In the genomic region with DNA sequence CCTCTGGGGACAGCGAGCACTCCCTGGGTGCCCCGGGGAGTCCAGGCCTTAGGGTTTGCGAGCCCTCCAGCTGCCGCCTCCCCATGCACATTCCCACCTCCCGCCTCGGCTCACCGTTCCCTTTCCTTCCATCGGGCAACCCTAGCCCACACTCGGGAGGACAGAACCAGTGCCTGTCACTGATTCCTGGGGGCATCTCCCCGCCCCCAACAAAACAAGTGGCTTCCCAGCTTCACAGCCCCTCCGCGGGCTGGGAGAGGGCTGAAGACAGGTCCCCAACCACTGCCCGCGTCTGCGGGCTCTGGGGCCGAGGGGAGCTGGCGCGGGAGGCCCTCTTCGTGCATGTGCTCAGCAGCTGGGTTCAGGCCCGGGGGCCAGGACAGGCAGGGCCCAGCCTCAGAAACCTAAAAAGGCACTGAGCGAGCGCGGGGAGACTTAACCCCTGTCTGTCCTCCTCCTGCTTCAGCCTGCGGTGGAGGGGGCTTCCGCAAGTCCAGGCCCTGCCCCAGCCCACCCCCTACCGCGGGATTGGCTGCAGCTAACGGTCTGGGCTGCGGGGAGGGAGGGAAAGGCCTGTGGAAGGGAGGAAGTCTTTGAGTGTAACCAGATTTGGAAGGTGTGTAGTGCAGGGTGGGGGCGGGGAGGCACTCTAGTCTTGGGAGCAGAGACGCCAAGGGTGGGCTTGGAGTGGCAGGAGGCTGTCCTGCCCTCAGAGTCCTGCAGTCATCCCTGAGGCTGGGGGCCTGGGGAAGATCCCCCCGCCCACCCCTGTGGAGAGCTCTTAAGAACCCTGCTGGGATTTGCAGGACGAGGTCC, we compare ENCODE assay signal across 9 cellular contexts. TPM values are rescaled to one million over a fixed set of nuclear protein-coding genes. Genes with fewer than 3 reads are reported as not detected.
DNase-seq lines count a peak whose midpoint lies in the region; ATAC-seq and TF ChIP-seq lines count a peak whose summit lies in the region.
"Had no signal": no experiment of that assay in that cellular context is flagged by ENCODE, and none has a peak within 500 bp of the region (broad histone marks: within the 10 kb centered on the region; RNA-seq: fewer than 3 reads in every experiment).

No MANE protein-coding gene starts in this region.

- TF ChIP-seq CTCF in WERI-Rb-1 (IDR thresholded peaks at IDR 0.05; ENCODE audit: low read depth, low read length) (no peak), right atrium auricular region (IDR thresholded peaks at IDR 0.05) (no peak), gastrocnemius medialis (IDR thresholded peaks at IDR 0.05 in 4 of 5, conservative IDR thresholded peaks at IDR 0.05 in 1 of 5) (no peak)

- intact Hi-C loops in gastrocnemius medialis (cut with DNase I; ENCODE audit: low total_unique reads): loop anchor here (2.0 to 5.0 kb wide), 2 partner anchors 31 to 94 kb away; partner anchors contain the start of genes ATP6V1F and CALU

- H3K36me3 ChIP-seq in WERI-Rb-1 (no peaks in the 10 kb centered on the region), right atrium auricular region (peaks cover 18% of the 10 kb centered on the region), gastrocnemius medialis (peaks cover 0 to 21% of the 10 kb centered on the region in 2 donors)

- H3K4me1 ChIP-seq in right atrium auricular region: peaks cover 0 to 79% of the 10 kb centered on the region in 2 donors
- H3K4me1 ChIP-seq in gastrocnemius medialis: peaks cover 60 to 82% of the 10 kb centered on the region in 2 donors

- H3K4me3 ChIP-seq in WERI-Rb-1 (ENCODE audit: low read depth, low read length): peak overlapping the region; percentile 24
- H3K4me3 ChIP-seq in right atrium auricular region: peak overlapping the region; percentile 62 to 77
- H3K4me3 ChIP-seq in gastrocnemius medialis: peak overlapping the region; percentile 69 to 92 (median 84)

- ATAC-seq in gastrocnemius medialis (no peak), GM21447 (IDR thresholded peaks at IDR 0.05; ENCODE audit: unreplicated experiment) (no peak), HG03460 (IDR thresholded peaks at IDR 0.05; ENCODE audit: unreplicated experiment) (no peak)

- no peaks in the 10 kb centered on the region for H3K27me3 ChIP-seq in WERI-Rb-1 (ENCODE audit: insufficient read depth, low read depth, severe bottlenecking)
- no peaks in the 10 kb centered on the region for H3K27me3 ChIP-seq in right atrium auricular region
- H3K27me3 ChIP-seq in gastrocnemius medialis: no peaks in the 10 kb centered on the region

- no peak for TF ChIP-seq POLR2A in gastrocnemius medialis (IDR thresholded peaks at IDR 0.05)

- DNase-seq in DMS53 (lab: John Stamatoyannopoulos, UW) (peak; percentile 60), DMS53 treated with DMSO at 0.1 percent for 48 hours (lab: John Stamatoyannopoulos, UW; ENCODE audit: unreplicated experiment) (no peak), WERI-Rb-1 (peak; percentile 82), right atrium auricular region (ENCODE audit: low spot score) (no peak), gastrocnemius medialis (peak in 1 of 2 donors; percentile 70), NCI-H2029 treated with DMSO at 0.1 percent for 48 hours (lab: John Stamatoyannopoulos, UW) (no peak)

- H3K27ac ChIP-seq in WERI-Rb-1: peak overlapping the region; percentile 98
- H3K27ac ChIP-seq in right atrium auricular region: peak overlapping the region; percentile 93 to 99
- H3K27ac ChIP-seq in gastrocnemius medialis: peak overlapping the region; percentile 92 to 99 (median 98)
- H3K27ac ChIP-seq: 22Rv1 had no signal

- H3K9me3 ChIP-seq in WERI-Rb-1 (ENCODE audit: severe bottlenecking) (no peaks in the 10 kb centered on the region), right atrium auricular region (no peaks in the 10 kb centered on the region), gastrocnemius medialis (no peaks in the 10 kb centered on the region)

- in situ Hi-C loops in gastrocnemius medialis (cut with MboI; ENCODE audit: low sequenced_read_pairs in 4 of 4): no loop called here

RNA-seq across cellular contexts. Expression of gene FLNC, which starts 1.2 kb away (rescaled TPM):
- total RNA-seq in right atrium auricular region (100 to 1,000 TPM; 215 to 646 TPM), gastrocnemius medialis (1,000 to 10,000 TPM; 1,071 to 4,398 (median 2,381) TPM)

RNA-seq across cellular contexts. Expression of gene ATP6V1F, which starts 31.3 kb away (rescaled TPM):
- total RNA-seq in right atrium auricular region: 100 to 1,000 TPM; 121 TPM
- total RNA-seq in gastrocnemius medialis: 10 to 100 TPM; 79.3 to 99.2 (median 82.3) TPM

RNA-seq across cellular contexts. Expression of gene CCDC136, which starts 39.6 kb away (rescaled TPM):
- total RNA-seq in right atrium auricular region: 1 to 10 TPM; 2.6 to 8.5 TPM
- 10 to 100 TPM in 2 of 4 donors, 1 to 10 TPM in 1, under 1 TPM in 1; 0.61 to 15.8 (median 9.3) TPM for total RNA-seq in gastrocnemius medialis

RNA-seq across cellular contexts. Expression of gene OPN1SW, which starts 55.8 kb away (rescaled TPM):
- total RNA-seq in right atrium auricular region (not detected), gastrocnemius medialis (not detected)

Comparison
In these comparisons a context has a peak if more than half of its experiments do, and no peak if none do; other contexts are left out.
1. DNase-seq: peak in DMS53 (single experiment) and WERI-Rb-1 (single experiment); none in DMS53 treated with DMSO at 0.1 percent for 48 hours (single experiment), right atrium auricular region (single experiment) and NCI-H2029 treated with DMSO at 0.1 percent for 48 hours (single experiment).
2. H3K4me3 ChIP-seq: peak in every context shown above with its lines; median percentile 84 in gastrocnemius medialis; 70 in right atrium auricular region; 24 in WERI-Rb-1.
3. Peak in every context shown above with its lines, with median percentiles within 50 percentile points of each other: H3K27ac ChIP-seq.